7 cellular contexts compared by ENCODE assay signal in genomic region chr10:44978570-44979280, GRCh38. TPM values are rescaled to one million over a fixed set of nuclear protein-coding genes. Genes with fewer than 3 reads are reported as not detected.
DNase-seq lines count a peak whose midpoint lies in the region; ATAC-seq and TF ChIP-seq lines count a peak whose summit lies in the region.

A gene with protein sequence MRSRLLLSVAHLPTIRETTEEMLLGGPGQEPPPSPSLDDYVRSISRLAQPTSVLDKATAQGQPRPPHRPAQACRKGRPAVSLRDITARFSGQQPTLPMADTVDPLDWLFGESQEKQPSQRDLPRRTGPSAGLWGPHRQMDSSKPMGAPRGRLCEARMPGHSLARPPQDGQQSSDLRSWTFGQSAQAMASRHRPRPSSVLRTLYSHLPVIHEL (minus strand): TSS chr10:44978809. CDS start chr10:44978030, 779 bp downstream.

- peaks cover 18% of the 10 kb centered on the region for H3K36me3 ChIP-seq in lower lobe of right lung

- H3K27ac Mint-ChIP-seq in type B pancreatic cell: peak within 1 kb of the TSS; percentile 99

- DNase-seq in GM12864 (ENCODE audit: low read depth) (no peak), LNCaP clone FGC (ENCODE audit: low read depth) (peak; percentile 91), RPMI8226 (peak; percentile 90), lower lobe of right lung (peak; percentile 95), type B pancreatic cell (ENCODE audit: extremely low spot score, unreplicated experiment) (peak; percentile 87)

- no peaks in the 10 kb centered on the region for H3K9me3 Mint-ChIP-seq in type B pancreatic cell

- ATAC-seq in lower lobe of right lung (peak; percentile 79 to 81), HG02840 (IDR thresholded peaks at IDR 0.05; ENCODE audit: low FRiP score, unreplicated experiment) (no peak)

- H3K4me3 Mint-ChIP-seq in type B pancreatic cell: peak within 1 kb of the TSS; percentile 89

- TF ChIP-seq CTCF in GM12864 (IDR thresholded peaks at IDR 0.05; ENCODE audit: low read depth, low read length, missing control alignments) (no peak), LNCaP clone FGC (IDR thresholded peaks at IDR 0.05; ENCODE audit: control insufficient read depth, extremely low read depth, insufficient read depth) (no peak), lower lobe of right lung (IDR thresholded peaks at IDR 0.05) (peak; percentile 25), type B pancreatic cell (conservative IDR thresholded peaks at IDR 0.05) (peak; percentile 52)

- H3K4me3 ChIP-seq in GM12864 (ENCODE audit: low read depth, low read length) (peak within 1 kb of the TSS; percentile 28), LNCaP clone FGC (ENCODE audit: low read depth, low read length) (peak within 1 kb of the TSS; percentile 50), lower lobe of right lung (peak within 1 kb of the TSS; percentile 72)

- H3K27ac ChIP-seq in lower lobe of right lung: peak within 1 kb of the TSS; percentile 90

- H3K4me1 ChIP-seq in lower lobe of right lung: peaks cover 93% of the 10 kb centered on the region

- H3K27me3 ChIP-seq in lower lobe of right lung (ENCODE audit: low read depth): no peaks in the 10 kb centered on the region

- peaks cover 3% of the 10 kb centered on the region for H3K36me3 Mint-ChIP-seq in type B pancreatic cell

- H3K4me1 Mint-ChIP-seq in type B pancreatic cell (ENCODE audit: unreplicated experiment): peaks cover 41% of the 10 kb centered on the region

- no peaks in the 10 kb centered on the region for H3K27me3 Mint-ChIP-seq in type B pancreatic cell

- intact Hi-C loops in lower lobe of right lung (cut with DNase I): no loop called here

- no peaks in the 10 kb centered on the region for H3K9me3 ChIP-seq in lower lobe of right lung

- in situ Hi-C loops in endometrial microvascular endothelial cells (cut with HindIII; ENCODE audit: inconsistent ontology term, low pct_unique_long_range_greater_than_20kb, low sequenced_read_pairs): no loop called here

RNA-seq across cellular contexts. Expression of the gene that starts here (rescaled TPM):
- total RNA-seq in endometrial microvascular endothelial cells (ENCODE audit: inconsistent ontology term) (10.1 TPM), lower lobe of right lung (108 TPM), type B pancreatic cell (ENCODE audit: low replicate concordance) (25.7 and 53.0 TPM in 2 replicates)

Comparison
In these comparisons a context has a peak if more than half of its experiments do, and no peak if none do; other contexts are left out.
1. CTCF ChIP-seq: peak in lower lobe of right lung (single experiment) and type B pancreatic cell (single experiment); none in GM12864 (single experiment) and LNCaP clone FGC (single experiment).
2. Peak in every context shown above with its lines, with median percentiles within 50 percentile points of each other: H3K4me3 ChIP-seq.